In the genomic region with DNA sequence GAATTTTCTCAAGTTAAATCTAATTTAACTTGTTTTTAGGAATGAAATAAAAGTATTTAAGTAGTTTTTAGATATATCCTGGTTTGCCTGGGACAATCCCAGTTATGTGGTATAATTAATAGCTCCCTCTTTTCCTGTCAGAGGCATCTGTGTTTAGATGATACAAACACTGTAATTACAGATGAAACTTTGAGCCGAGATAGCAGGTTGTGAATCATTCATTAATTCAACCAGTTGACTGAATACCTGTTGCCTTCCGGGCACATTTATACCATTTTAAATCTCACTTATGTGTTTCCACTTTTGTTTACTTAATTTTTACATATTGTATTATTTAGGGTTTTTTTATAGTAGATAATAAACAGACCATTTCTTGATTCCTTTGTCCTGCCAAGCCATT, we compare ENCODE assay signal across 33 cellular contexts.
"Had no signal": no experiment of that assay in that cellular context is flagged by ENCODE, and none has a peak within 500 bp of the region (broad histone marks: within the 10 kb centered on the region; RNA-seq: fewer than 3 reads in every experiment).

No MANE protein-coding gene starts in this region.

- H3K27me3 ChIP-seq: adrenal gland, ascending aorta, body of pancreas, brain microvascular endothelial cell, breast epithelium, cardiac muscle cell had no signal

- H3K27ac ChIP-seq: adrenal gland, ascending aorta, body of pancreas, brain microvascular endothelial cell, breast epithelium, cardiac muscle cell had no signal

- H3K36me3 ChIP-seq: adrenal gland, brain microvascular endothelial cell, breast epithelium, cardiac muscle cell had no signal

- ATAC-seq: activated naive CD4-positive, alpha-beta T cell treated with anti-CD3 and anti-CD28 coated beads, Interleukin-2, amount 50 U/mL, for 72 hours; activated naive CD8-positive, alpha-beta T cell treated with anti-CD3 and anti-CD28 coated beads, Interleukin-2, amount 50 U/mL, for 24 hours; activated T-cell treated with anti-CD3 and anti-CD28 coated beads, Interleukin-2, amount 50 U/mL, for 4 hours; activated T-cell treated with anti-CD3 and anti-CD28 coated beads, Interleukin-2, amount 50 U/mL, for 72 hours; activated T-helper 17 cell treated with anti-CD3 and anti-CD28 coated beads, Interleukin-2, amount 50 U/mL, for 72 hours; body of pancreas had no signal

- FAIRE-seq: astrocyte, bronchial epithelial cell had no signal

- DNase-seq: activated effector memory CD4-positive, alpha-beta T cell treated with anti-CD3 and anti-CD28 coated beads, Interleukin-2, amount 50 U/mL, for 16 hours; activated effector memory CD4-positive, alpha-beta T cell treated with Interleukin-2 at 50 U/mL for 16 hours; activated gamma-delta T cell; activated gamma-delta T cell treated with Interleukin-2 at 50 U/mL for 16 hours; activated naive CD4-positive, alpha-beta T cell; activated naive CD4-positive, alpha-beta T cell treated with anti-CD3 and anti-CD28 coated beads for 36 hours; activated naive CD4-positive, alpha-beta T cell treated with anti-CD3 and anti-CD28 coated beads, Interleukin-2, amount 10 ng/mL, durations not matched to agents 7 days and 5 days; activated naive CD4-positive, alpha-beta T cell treated with anti-CD3 and anti-CD28 coated beads, Interleukin-2, amount 50 U/mL, for 16 hours; activated naive CD4-positive, alpha-beta T cell treated with Interleukin-2 at 50 U/mL for 16 hours; activated naive CD8-positive, alpha-beta T cell treated with anti-CD3 and anti-CD28 coated beads for 36 hours; activated naive CD8-positive, alpha-beta T cell treated with anti-CD3 and anti-CD28 coated beads, Interleukin-2, amount 10 ng/mL, durations not matched to agents 7 days and 5 days; activated naive CD8-positive, alpha-beta T cell treated with anti-CD3 and anti-CD28 coated beads, Interleukin-2, amount 50 U/mL, for 24 hours; activated T-cell treated with anti-CD3 and anti-CD28 coated beads, Interleukin-2, amount 50 U/mL, for 24 hours; activated T-cell treated with anti-CD3 and anti-CD28 coated beads, Interleukin-2, amount 50 U/mL, for 4 hours; activated T-cell treated with anti-CD3 and anti-CD28 coated beads, Interleukin-2, amount 50 U/mL, for 48 hours; activated T-cell treated with anti-CD3 and anti-CD28 coated beads, Interleukin-2, amount 50 U/mL, for 72 hours; adrenal gland; amniotic stem cell; amygdala; anterior cingulate cortex; aorta; body of pancreas; brain microvascular endothelial cell; caudate nucleus; central memory CD4-positive, alpha-beta T cell; cerebellar nuclear complex had no signal

- H3K4me3 ChIP-seq: adrenal gland, ascending aorta, body of pancreas, breast epithelium, cardiac muscle cell had no signal

- H3K9me3 ChIP-seq: adrenal gland, ascending aorta, body of pancreas, breast epithelium had no signal

- H3K4me1 ChIP-seq: adrenal gland, ascending aorta, body of pancreas, breast epithelium had no signal
